ENCODE assay signal across 9 cellular contexts in genomic region chr14:92563359-92563758, GRCh38. TPM values are rescaled to one million over a fixed set of nuclear protein-coding genes. Genes with fewer than 3 reads are reported as not detected.
DNase-seq lines count a peak whose midpoint lies in the region; ATAC-seq, FAIRE-seq and TF ChIP-seq lines count a peak whose summit lies in the region.
"Had no signal": no experiment of that assay in that cellular context is flagged by ENCODE, and none has a peak within 500 bp of the region (broad histone marks: within the 10 kb centered on the region; RNA-seq: fewer than 3 reads in every experiment).

No MANE protein-coding gene starts in this region.

- H4K20me1 ChIP-seq in mammary epithelial cell (ENCODE audit: insufficient read depth, low read length) (no peaks in the 10 kb centered on the region), astrocyte (ENCODE audit: insufficient read depth, low read length) (peaks cover 13% of the 10 kb centered on the region)

- ATAC-seq in HG03280 (IDR thresholded peaks at IDR 0.05; ENCODE audit: unreplicated experiment), result peak; percentile 80

- no peak for TF ChIP-seq POLR2A in spleen (IDR thresholded peaks at IDR 0.05)

- in situ Hi-C loops in mammary epithelial cell (cut with MboI; ENCODE audit: low sequenced_read_pairs in 2 of 2), result no loop called here

- POLR2A ChIA-PET in MCF 10A (lab: Yijun Ruan, JAX), result interaction anchor here (0.6 kb wide), 1 partner anchor 360 kb away, joined by 3 read pairs; no protein-coding TSS in a partner anchor

- H3K79me2 ChIP-seq in mammary epithelial cell (ENCODE audit: insufficient read depth, low read length) (no peaks in the 10 kb centered on the region), astrocyte (ENCODE audit: insufficient read depth, low read length) (no peaks in the 10 kb centered on the region)

- dilution Hi-C loops in mammary epithelial cell (cut with HindIII; ENCODE audit: low sequenced_read_pairs), result no loop called here

- no peak overlapping the region for H3K4me3 Mint-ChIP-seq in MCF 10A (ENCODE audit: unreplicated experiment)
- no peak overlapping the region for H3K4me3 Mint-ChIP-seq in astrocyte (ENCODE audit: unreplicated experiment)
- H3K4me3 Mint-ChIP-seq in chondrocyte (ENCODE audit: unreplicated experiment), result no peak overlapping the region

- H3K4me3 ChIP-seq in mammary epithelial cell (replicated peaks in 1 of 3; ENCODE audit: insufficient read depth in 1 of 3, low read depth in 2 of 3, low read length in 3 of 3) (no peak overlapping the region), astrocyte (ENCODE audit: insufficient read depth, low read depth, low read length) (no peak overlapping the region), spleen (no peak overlapping the region)

- H3K27me3 Mint-ChIP-seq in MCF 10A (ENCODE audit: insufficient read depth, unreplicated experiment) (no peaks in the 10 kb centered on the region), astrocyte (ENCODE audit: low read depth, unreplicated experiment) (no peaks in the 10 kb centered on the region), chondrocyte (ENCODE audit: low read depth) (no peaks in the 10 kb centered on the region)

- H3K4me1 ChIP-seq in mammary epithelial cell (ENCODE audit: insufficient read depth, low read length), result peaks cover 3% of the 10 kb centered on the region
- H3K4me1 ChIP-seq in astrocyte (ENCODE audit: insufficient read depth, low read length), result peaks cover 24% of the 10 kb centered on the region
- peaks cover 0 to 54% (median 22%) of the 10 kb centered on the region in 6 donors for H3K4me1 ChIP-seq in spleen

- 50% methylated on average over 1 of the region's 1 CpG for WGBS in mammary epithelial cell (ENCODE audit: low coverage, missing lambda C conversion rate)
- WGBS in spleen, 5 donors, result 17 to 45% (median 36%) methylated on average over 1 of the region's 1 CpG

- H3K36me3 Mint-ChIP-seq in MCF 10A (ENCODE audit: insufficient read depth, unreplicated experiment), result peaks cover 10% of the 10 kb centered on the region
- H3K36me3 Mint-ChIP-seq in astrocyte (ENCODE audit: low read depth, unreplicated experiment), result peaks cover 22% of the 10 kb centered on the region
- peaks cover 18% of the 10 kb centered on the region for H3K36me3 Mint-ChIP-seq in chondrocyte (ENCODE audit: low read depth)

- H3K4me1 Mint-ChIP-seq in MCF 10A (ENCODE audit: insufficient read depth, unreplicated experiment) (no peaks in the 10 kb centered on the region), astrocyte (ENCODE audit: low read depth, unreplicated experiment) (peaks cover 35% of the 10 kb centered on the region), chondrocyte (ENCODE audit: low read depth) (peaks cover 29% of the 10 kb centered on the region)

- BruUV-seq in mammary epithelial cell (replicated peaks; lab: Mats Ljungman, UMichigan) (no TSS peak), MCF 10A (replicated peaks; lab: Mats Ljungman, UMichigan) (no TSS peak)

- H2AFZ ChIP-seq in mammary epithelial cell (ENCODE audit: low read depth, low read length), result no peak overlapping the region
- H2AFZ ChIP-seq in astrocyte (ENCODE audit: low read depth, low read length), result no peak overlapping the region

- FAIRE-seq in astrocyte (lab: Jason Lieb, UNC), result no peak
- FAIRE-seq: islet of Langerhans had no signal

- no peaks in the 10 kb centered on the region for H3K9me3 Mint-ChIP-seq in MCF 10A (ENCODE audit: unreplicated experiment)
- H3K9me3 Mint-ChIP-seq in astrocyte (ENCODE audit: unreplicated experiment), result peaks cover 5% of the 10 kb centered on the region
- H3K9me3 Mint-ChIP-seq in chondrocyte (ENCODE audit: low read depth), result peaks cover 7% of the 10 kb centered on the region

- H3K9ac ChIP-seq in mammary epithelial cell (ENCODE audit: insufficient read depth, low read length) (no peak overlapping the region), astrocyte (ENCODE audit: low read length) (no peak overlapping the region)

- TF ChIP-seq CTCF in mammary epithelial cell (conservative IDR thresholded peaks at IDR 0.05 in 1 of 2, IDR thresholded peaks at IDR 0.05 in 1 of 2; ENCODE audit: extremely low read depth in 1 of 2, insufficient read depth in 1 of 2, low read depth in 1 of 2, low read length in 2 of 2) (no peak), MCF 10A (IDR thresholded peaks at IDR 0.05; ENCODE audit: unreplicated experiment) (no peak), astrocyte (IDR thresholded peaks at IDR 0.05; ENCODE audit: insufficient read depth, low read depth, low read length) (no peak), spleen (IDR thresholded peaks at IDR 0.05 in 8 of 11, conservative IDR thresholded peaks at IDR 0.05 in 3 of 11) (no peak), chondrocyte (IDR thresholded peaks at IDR 0.05) (no peak)

- CTCF ChIA-PET in mammary epithelial cell (lab: Charles Lee; ENCODE audit: low non-redundant PET), result no interaction called here
- CTCF ChIA-PET in MCF 10A (lab: Yijun Ruan, JAX), result no interaction called here

- H3K27ac Mint-ChIP-seq in MCF 10A (ENCODE audit: low read depth, unreplicated experiment) (no peak overlapping the region), astrocyte (ENCODE audit: unreplicated experiment) (peak overlapping the region; percentile 69), chondrocyte (ENCODE audit: unreplicated experiment) (no peak overlapping the region)

- no peaks in the 10 kb centered on the region for H3K9me3 ChIP-seq in mammary epithelial cell (replicated peaks; ENCODE audit: insufficient read depth, low read length)
- H3K9me3 ChIP-seq in astrocyte (ENCODE audit: insufficient read depth, low read depth, low read length), result peaks cover 6% of the 10 kb centered on the region
- peaks cover 0 to 9% (median 7%) of the 10 kb centered on the region in 8 donors for H3K9me3 ChIP-seq in spleen

- no peak overlapping the region for H3K27ac ChIP-seq in mammary epithelial cell (ENCODE audit: insufficient read depth, low read depth, low read length)
- H3K27ac ChIP-seq in astrocyte (ENCODE audit: low read depth, low read length), result no peak overlapping the region
- peak overlapping the region in 6 of 8 donors; percentile 1 to 69 (median 54) for H3K27ac ChIP-seq in spleen

- intact Hi-C loops in mammary epithelial cell (cut with micrococcal nuclease), result no loop called here
- intact Hi-C loops in MCF 10A (cut with micrococcal nuclease), result no loop called here
- intact Hi-C loops in spleen (cut with DNase I; ENCODE audit: low total_unique reads), result no loop called here

- no peaks in the 10 kb centered on the region for H3K36me3 ChIP-seq in mammary epithelial cell (ENCODE audit: insufficient read depth, low read length)
- peaks cover 5% of the 10 kb centered on the region for H3K36me3 ChIP-seq in astrocyte (ENCODE audit: insufficient read depth, low read length)
- H3K36me3 ChIP-seq in spleen, result peaks cover 0 to 94% (median 25%) of the 10 kb centered on the region in 6 donors

- peak; percentile 65 for DNase-seq in mammary epithelial cell
- no peak for DNase-seq in MCF 10A (ENCODE audit: unreplicated experiment)
- peak; percentile 52 for DNase-seq in astrocyte (ENCODE audit: low read depth)
- no peak for DNase-seq in spleen
- no peak for DNase-seq in germinal center (ENCODE audit: low spot score)
- no peak for DNase-seq in chondrocyte (ENCODE audit: low spot score)
- no peak for DNase-seq in DMS 273 (lab: John Stamatoyannopoulos, UW; ENCODE audit: unreplicated experiment)

- H3K27me3 ChIP-seq in mammary epithelial cell (ENCODE audit: insufficient read depth, low read length) (no peaks in the 10 kb centered on the region), astrocyte (ENCODE audit: insufficient read depth, low read length) (no peaks in the 10 kb centered on the region), spleen (replicated peaks in 1 of 7) (no peaks in the 10 kb centered on the region)

- H3K4me2 ChIP-seq in mammary epithelial cell (ENCODE audit: insufficient read depth, low read depth, low read length) (no peak overlapping the region), astrocyte (ENCODE audit: low read length) (no peak overlapping the region)

RNA-seq across cellular contexts. Expression of gene RIN3, which starts 49.8 kb away (rescaled TPM):
- total RNA-seq in mammary epithelial cell (10 to 100 TPM in 1 of 2 donors, 1 to 10 TPM in 1; 3.5 to 14.5 TPM), MCF 10A (2022) (14.2 and 19.3 TPM in 2 replicates), astrocyte (24.7 and 28.0 TPM in 2 replicates), spleen (100 to 1,000 TPM in 2 of 7 donors, 10 to 100 TPM in 5; 65.4 to 117 (median 95.4) TPM), chondrocyte (18.8 to 24.2 TPM (median 20.2 TPM) in 3 replicates)
- polyA plus RNA-seq in mammary epithelial cell (2.4 TPM), spleen (10 to 100 TPM; 17.2 to 28.8 (median 22.9) TPM)
- polyA minus RNA-seq in mammary epithelial cell, result 7.4 TPM

Comparison
In these comparisons a context has a peak if more than half of its experiments do, and no peak if none do; other contexts are left out.
1. DNase-seq: peak in mammary epithelial cell (single experiment) and astrocyte (single experiment); none in MCF 10A (single experiment), spleen (single experiment), germinal center (single experiment), chondrocyte (single experiment) and DMS 273 (single experiment).
2. H3K27ac ChIP-seq: peak in spleen (6 of 8); none in mammary epithelial cell (single experiment) and astrocyte (single experiment).